15 cellular contexts compared by ENCODE assay signal in genomic region chrY:15561501-15562289, GRCh38.
A peak's percentile ranks its signal among the peaks of the same experiment; 100 is the strongest.
DNase-seq lines count a peak whose midpoint lies in the region; ATAC-seq and TF ChIP-seq lines count a peak whose summit lies in the region.
"Had no signal": no experiment of that assay in that cellular context is flagged by ENCODE, and none has a peak within 500 bp of the region (broad histone marks: within the 10 kb centered on the region; RNA-seq: fewer than 3 reads in every experiment).

No MANE protein-coding gene starts in this region.

- H3K4me3 ChIP-seq in choroid plexus epithelial cell (ENCODE audit: low read depth, low read length), result no peak overlapping the region
- H3K4me3 ChIP-seq: BLaER1, K562 had no signal

- no peak for ATAC-seq in GM18502 (IDR thresholded peaks at IDR 0.05; ENCODE audit: poor library complexity, unreplicated experiment)
- ATAC-seq: K562 had no signal

- in situ Hi-C loops in Caki2 (cut with HindIII; ENCODE audit: low pct_unique_long_range_greater_than_20kb, low sequenced_read_pairs), result no loop called here

- TF ChIP-seq CTCF in choroid plexus epithelial cell (conservative IDR thresholded peaks at IDR 0.05; ENCODE audit: low read depth, low read length), result no peak

- peak; percentile 51 for DNase-seq in Caki2 (ENCODE audit: low read depth)
- DNase-seq in choroid plexus epithelial cell (ENCODE audit: low read depth), result peak; percentile 1
- peak; percentile 29 for DNase-seq in glomerular visceral epithelial cell (ENCODE audit: extremely low spot score)
- peak; percentile 70 for DNase-seq in renal cortical epithelial cell (ENCODE audit: low read depth)
- no peak for DNase-seq in activated CD4-positive, CD25-positive, alpha-beta regulatory T cell (lab: John Stamatoyannopoulos, UW)
- DNase-seq in activated naive CD4-positive, alpha-beta T cell (lab: John Stamatoyannopoulos, UW), result no peak
- DNase-seq: Calu3; CD4-positive, alpha-beta memory T cell; DMS79 treated with DMSO at 0.1 percent for 48 hours; GF-D8; HCEC 1CT; IMR-90 had no signal

Comparison
In these comparisons a context has a peak if more than half of its experiments do, and no peak if none do; other contexts are left out.
1. DNase-seq: peak in Caki2 (single experiment), choroid plexus epithelial cell (single experiment), glomerular visceral epithelial cell (single experiment) and renal cortical epithelial cell (single experiment); none in activated CD4-positive, CD25-positive, alpha-beta regulatory T cell (0 of 4) and activated naive CD4-positive, alpha-beta T cell (0 of 4).